1 cellular context compared by ENCODE assay signal in genomic region chr3:171640520-171641412, GRCh38.
TF ChIP-seq lines count a peak whose summit lies in the region.

No MANE protein-coding gene starts in this region.

TF ChIP-seq in HEK293, 187 proteins besides CTCF, POLR2A, EP300 and RAD21 (continued from another document):
- TF ChIP-seq PRDM2 (tag by site-specific recombination; IDR thresholded peaks at IDR 0.05; ENCODE audit: borderline replicate concordance) (no peak), ZNF433 (tag by site-specific recombination; IDR thresholded peaks at IDR 0.05; ENCODE audit: low read depth) (no peak), KLF16 (tag by site-specific recombination; IDR thresholded peaks at IDR 0.05) (no peak), ZNF623 (tag by site-specific recombination; IDR thresholded peaks at IDR 0.05) (no peak), ZBTB1 (tag by site-specific recombination; IDR thresholded peaks at IDR 0.05) (no peak), PRDM4 (tag by site-specific recombination; IDR thresholded peaks at IDR 0.05) (0 out of 2 replicates have a peak, but pooled peaks have one; percentile 56), ZNF223 (tag by site-specific recombination; IDR thresholded peaks at IDR 0.05) (no peak)
